16 cellular contexts compared by ENCODE assay signal in the genomic region with DNA sequence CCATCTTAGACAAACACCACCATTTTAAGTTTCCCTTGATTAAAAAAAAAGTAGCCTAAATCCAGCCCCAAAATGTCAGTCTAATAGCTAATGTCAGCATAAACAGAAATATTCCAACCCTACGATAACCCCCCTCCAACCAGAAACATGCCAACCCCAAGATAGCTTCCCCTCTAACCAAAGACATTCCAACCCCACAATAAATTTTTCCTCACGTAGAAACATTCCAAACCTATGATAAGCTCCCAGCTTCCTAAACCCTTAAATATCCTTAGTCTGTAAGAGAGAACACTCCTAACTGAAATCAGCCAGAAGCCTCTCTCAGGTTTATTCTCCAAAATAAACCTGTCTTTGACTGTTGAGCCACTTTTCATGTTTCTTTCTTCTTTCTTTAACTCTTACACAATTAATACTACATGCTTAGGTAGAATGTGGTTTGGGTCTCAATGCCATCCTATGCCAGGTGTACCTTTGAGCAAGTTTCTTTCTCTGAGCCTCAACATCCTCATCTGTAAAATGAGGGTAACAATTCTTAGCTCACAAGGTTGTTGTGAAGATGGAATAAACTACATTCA. TPM values are rescaled to one million over a fixed set of nuclear protein-coding genes. Genes with fewer than 3 reads are reported as not detected.
DNase-seq lines count a peak whose midpoint lies in the region; ATAC-seq and TF ChIP-seq lines count a peak whose summit lies in the region.
"Had no signal": no experiment of that assay in that cellular context is flagged by ENCODE, and none has a peak within 500 bp of the region (broad histone marks: within the 10 kb centered on the region; RNA-seq: fewer than 3 reads in every experiment).

No MANE protein-coding gene starts in this region.

- DNase-seq in AG04449 (ENCODE audit: low read depth, low spot score), result peak; percentile 49
- DNase-seq in HCEC 1CT, result peak; percentile 29
- DNase-seq in SJSA1 (ENCODE audit: low read depth in 1 of 2, low spot score in 2 of 2), result peak in 1 of 2 experiments; percentile 55
- peak; percentile 54 for DNase-seq in fibroblast of villous mesenchyme (ENCODE audit: low read depth)
- no peak for DNase-seq in heart right ventricle
- no peak for DNase-seq in posterior cingulate gyrus
- DNase-seq in nucleus accumbens (lab: John Stamatoyannopoulos, UW), result no peak
- DNase-seq: GF-D8, NCI-H1694, RPMI8226, T-helper 1 cell had no signal

- CTCF ChIA-PET in AG04449 (lab: Yijun Ruan, JAX), result interaction anchor here (1.0 to 1.4 kb wide), 5 partner anchors 9 to 212 kb away, joined by 3 to 7 read pairs (median 4); no protein-coding TSS in a partner anchor

- WGBS in heart right ventricle, 2 donors, result 57 to 62% methylated on average over 2 of the region's 2 CpGs

- ATAC-seq in heart right ventricle, result no peak
- ATAC-seq in HG03432 (IDR thresholded peaks at IDR 0.05; ENCODE audit: unreplicated experiment), result no peak

- intact Hi-C loops in heart right ventricle (cut with DNase I), result loop anchor here in 1 of 10 donors (10.0 kb wide), 1 partner anchor 56 kb away; the partner anchor contains the start of gene KRT31
- intact Hi-C loops in posterior cingulate gyrus (cut with DNase I), result no loop called here

- H3K36me3 ChIP-seq in SJSA1, result no peaks in the 10 kb centered on the region
- H3K36me3 ChIP-seq in heart right ventricle, result no peaks in the 10 kb centered on the region

- H3K4me1 ChIP-seq in SJSA1 (replicated peaks) (peaks cover 39% of the 10 kb centered on the region), heart right ventricle (no peaks in the 10 kb centered on the region)

- POLR2A ChIA-PET in AG04449 (lab: Yijun Ruan, JAX), result interaction anchor here (0.6 kb wide), 1 partner anchor 58 kb away, joined by 3 read pairs; no protein-coding TSS in a partner anchor

- H3K27ac ChIP-seq in SJSA1 (peak overlapping the region; percentile 62), heart right ventricle (no peak overlapping the region)
- H3K27ac ChIP-seq: SK-N-MC had no signal

- TF ChIP-seq CTCF in AG04449 (IDR thresholded peaks at IDR 0.05; ENCODE audit: insufficient read depth, low read length, missing control alignments), result no peak
- no peak for TF ChIP-seq CTCF in fibroblast of villous mesenchyme (IDR thresholded peaks at IDR 0.05; ENCODE audit: insufficient read depth, low read depth, low read length)
- no peak for TF ChIP-seq CTCF in heart right ventricle (IDR thresholded peaks at IDR 0.05)

- H3K4me3 ChIP-seq in AG04449 (ENCODE audit: low read depth, low read length) (no peak overlapping the region), SJSA1 (no peak overlapping the region), fibroblast of villous mesenchyme (ENCODE audit: low read depth, low read length) (no peak overlapping the region), heart right ventricle (no peak overlapping the region)
- H3K4me3 ChIP-seq: SK-N-MC had no signal

- H3K27me3 ChIP-seq in SJSA1 (replicated peaks) (no peaks in the 10 kb centered on the region), heart right ventricle (peaks cover 0 to 47% (median 23%) of the 10 kb centered on the region in 7 donors)

- H3K9me3 ChIP-seq in SJSA1 (replicated peaks), result peaks cover 3% of the 10 kb centered on the region; the same call in 1 of the 2 replicates
- H3K9me3 ChIP-seq in heart right ventricle, result peaks cover 0 to 10% (median 0%) of the 10 kb centered on the region in 11 donors

RNA-seq across cellular contexts. Expression of gene KRT38, which starts 10.5 kb away (rescaled TPM):
- total RNA-seq in SJSA1 (2014; rRNA removed; shearing (Covaris generic)), result not detected in 2 replicates
- total RNA-seq in fibroblast of villous mesenchyme, result under 0.01 TPM in 1 of 2 replicates, not detected in the other
- total RNA-seq in heart right ventricle, result not detected
- polyA plus RNA-seq in heart right ventricle, result not detected
- total RNA-seq: H1, NCI-H460 had no signal
- polyA plus RNA-seq: CD14-positive monocyte, H1 had no signal

RNA-seq across cellular contexts. Expression of gene KRT32, which starts 15.9 kb away (rescaled TPM):
- not detected in 2 replicates for total RNA-seq in SJSA1 (2014; rRNA removed; shearing (Covaris generic))
- not detected in 2 replicates for total RNA-seq in fibroblast of villous mesenchyme
- under 1 TPM in 2 of 10 donors, not detected in 8; 0.14 to 0.21 TPM for total RNA-seq in heart right ventricle
- under 1 TPM in 1 of 2 donors, not detected in 1; 0.22 TPM for polyA plus RNA-seq in heart right ventricle
- total RNA-seq: H1, NCI-H460 had no signal
- polyA plus RNA-seq: CD14-positive monocyte, H1 had no signal

RNA-seq across cellular contexts. Expression of gene KRT37, which starts 26.9 kb away (rescaled TPM):
- total RNA-seq in SJSA1 (2014; rRNA removed; shearing (Covaris generic)), result not detected in 2 replicates
- total RNA-seq in fibroblast of villous mesenchyme (not detected in 2 replicates), heart right ventricle (not detected)
- polyA plus RNA-seq in heart right ventricle, result not detected
- total RNA-seq: H1, NCI-H460 had no signal
- polyA plus RNA-seq: CD14-positive monocyte, H1 had no signal

RNA-seq across cellular contexts. Expression of gene KRT35, which starts 29.7 kb away (rescaled TPM):
- not detected in 2 replicates for total RNA-seq in SJSA1 (2014; rRNA removed; shearing (Covaris generic))
- total RNA-seq in fibroblast of villous mesenchyme, result not detected in 2 replicates
- not detected for total RNA-seq in heart right ventricle
- not detected for polyA plus RNA-seq in heart right ventricle
- total RNA-seq: H1, NCI-H460 had no signal
- polyA plus RNA-seq: CD14-positive monocyte, H1 had no signal

RNA-seq across cellular contexts. Expression of gene KRT36, which starts 38.5 kb away (rescaled TPM):
- not detected in 2 replicates for total RNA-seq in SJSA1 (2014; rRNA removed; shearing (Covaris generic))
- under 0.01 TPM in 2 replicates for total RNA-seq in fibroblast of villous mesenchyme
- not detected for total RNA-seq in heart right ventricle
- polyA plus RNA-seq in heart right ventricle, result not detected
- total RNA-seq: H1, NCI-H460 had no signal
- polyA plus RNA-seq: H1 had no signal

Comparison
In these comparisons a context has a peak if more than half of its experiments do, and no peak if none do; other contexts are left out.
1. DNase-seq: peak in AG04449 (single experiment), HCEC 1CT (single experiment) and fibroblast of villous mesenchyme (single experiment); none in heart right ventricle (0 of 2), posterior cingulate gyrus (0 of 10) and nucleus accumbens (0 of 56).